In the genomic region with DNA sequence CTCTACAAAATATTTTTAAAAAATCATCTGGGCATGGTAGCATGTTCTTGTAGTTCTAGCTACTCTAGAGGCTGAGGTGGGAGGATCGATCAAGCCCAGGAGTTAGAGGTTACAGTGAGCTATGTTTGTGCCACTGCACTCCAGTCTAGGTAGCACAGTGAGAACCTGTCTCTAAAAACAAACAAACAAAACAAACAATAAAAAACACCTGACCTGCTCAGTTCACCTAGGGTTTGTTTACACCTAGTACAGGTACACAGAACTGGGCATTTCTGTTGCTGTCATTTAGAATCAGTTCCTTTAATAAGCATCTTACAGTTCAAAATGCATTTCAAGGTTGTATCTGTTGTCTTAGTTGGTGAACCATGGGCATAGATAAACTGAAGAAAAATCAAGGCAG, we compare ENCODE assay signal across 19 cellular contexts.
A peak's percentile ranks its signal among the peaks of the same experiment; 100 is the strongest.
DNase-seq lines count a peak whose midpoint lies in the region; FAIRE-seq and TF ChIP-seq lines count a peak whose summit lies in the region.
"Had no signal": no experiment of that assay in that cellular context is flagged by ENCODE, and none has a peak within 500 bp of the region (broad histone marks: within the 10 kb centered on the region; RNA-seq: fewer than 3 reads in every experiment).

No MANE protein-coding gene starts in this region.

- H3K9me3 ChIP-seq in astrocyte (ENCODE audit: insufficient read depth, low read depth, low read length) (no peaks in the 10 kb centered on the region), kidney (ENCODE audit: control insufficient read depth in 1 of 2, low read length in 2 of 2) (no peaks in the 10 kb centered on the region)
- H3K9me3 ChIP-seq: BLaER1 treated with 17β-estradiol and CSF1 and Interleukin-3, amounts not matched to agents 10 nM and 100 nM; HAP-1 had no signal

- no peak overlapping the region for H3K27ac Mint-ChIP-seq in astrocyte (ENCODE audit: unreplicated experiment)
- peak overlapping the region; percentile 83 for H3K27ac Mint-ChIP-seq in osteocyte (ENCODE audit: unreplicated experiment)
- H3K27ac Mint-ChIP-seq: CD4-positive, alpha-beta T cell had no signal

- H3K36me3 Mint-ChIP-seq in astrocyte (ENCODE audit: low read depth, unreplicated experiment) (peaks cover 2% of the 10 kb centered on the region), osteocyte (ENCODE audit: unreplicated experiment) (peaks cover 2% of the 10 kb centered on the region)

- H3K9ac ChIP-seq in astrocyte (ENCODE audit: low read length) (no peak overlapping the region), kidney (ENCODE audit: low read length in 2 of 2) (no peak overlapping the region)
- H3K9ac ChIP-seq: BLaER1 treated with 17β-estradiol and CSF1 and Interleukin-3, amounts not matched to agents 10 nM and 100 nM had no signal

- no peak for TF ChIP-seq CTCF in C4-2B (conservative IDR thresholded peaks at IDR 0.05)
- no peak for TF ChIP-seq CTCF in astrocyte (IDR thresholded peaks at IDR 0.05; ENCODE audit: insufficient read depth, low read depth, low read length)
- TF ChIP-seq CTCF in osteocyte (IDR thresholded peaks at IDR 0.05), result no peak
- no peak for TF ChIP-seq CTCF in kidney (IDR thresholded peaks at IDR 0.05; ENCODE audit: borderline replicate concordance, extremely low read depth, insufficient read depth)

- no peaks in the 10 kb centered on the region for H3K79me2 ChIP-seq in astrocyte (ENCODE audit: insufficient read depth, low read length)

- no peak for FAIRE-seq in astrocyte (lab: Jason Lieb, UNC)
- no peak for FAIRE-seq in kidney (lab: Jason Lieb, UNC)
- FAIRE-seq: GM12892, HepG2, HTR-8/SVneo had no signal

- H3K9me3 Mint-ChIP-seq in astrocyte (ENCODE audit: unreplicated experiment), result no peaks in the 10 kb centered on the region
- peaks cover 6% of the 10 kb centered on the region for H3K9me3 Mint-ChIP-seq in osteocyte (ENCODE audit: unreplicated experiment)
- H3K9me3 Mint-ChIP-seq: CD4-positive, alpha-beta T cell had no signal

- H3K36me3 ChIP-seq in astrocyte (ENCODE audit: insufficient read depth, low read length) (no peaks in the 10 kb centered on the region), kidney (ENCODE audit: control insufficient read depth in 1 of 2, insufficient read depth in 2 of 2, low read length in 2 of 2) (no peaks in the 10 kb centered on the region)
- H3K36me3 ChIP-seq: BLaER1 treated with 17β-estradiol and CSF1 and Interleukin-3, amounts not matched to agents 10 nM and 100 nM; HAP-1 had no signal

- peak overlapping the region; percentile 4; the same call in 1 of the 2 replicates for H3K27ac ChIP-seq in C4-2B
- H3K27ac ChIP-seq in astrocyte (ENCODE audit: low read depth, low read length), result no peak overlapping the region
- H3K27ac ChIP-seq in kidney (ENCODE audit: low read depth in 2 of 2, low read length in 2 of 2), result no peak overlapping the region
- H3K27ac ChIP-seq: BLaER1 treated with 17β-estradiol and CSF1 and Interleukin-3, amounts not matched to agents 10 nM and 100 nM had no signal

- H4K20me1 ChIP-seq in astrocyte (ENCODE audit: insufficient read depth, low read length), result no peaks in the 10 kb centered on the region
- H4K20me1 ChIP-seq: BLaER1 treated with 17β-estradiol and CSF1 and Interleukin-3, amounts not matched to agents 10 nM and 100 nM had no signal

- no peak overlapping the region for H2AFZ ChIP-seq in astrocyte (ENCODE audit: low read depth, low read length)

- DNase-seq in DMS53 (lab: John Stamatoyannopoulos, UW) (peak; percentile 58), DMS53 treated with DMSO at 0.1 percent for 48 hours (lab: John Stamatoyannopoulos, UW; ENCODE audit: unreplicated experiment) (no peak), astrocyte (ENCODE audit: low read depth) (no peak), osteocyte (ENCODE audit: extremely low spot score, unreplicated experiment) (no peak), COLO829 (ENCODE audit: low spot score) (no peak), NCI-H2029 (lab: John Stamatoyannopoulos, UW) (no peak), kidney (no peak)
- DNase-seq: 8988T; ACHN; CD4-positive, alpha-beta T cell; DND-41; GDM1; GOT3 had no signal

- H3K4me3 ChIP-seq in astrocyte (ENCODE audit: insufficient read depth, low read depth, low read length) (no peak overlapping the region), kidney (ENCODE audit: low read length in 2 of 2) (no peak overlapping the region)
- H3K4me3 ChIP-seq: BLaER1 treated with 17β-estradiol and CSF1 and Interleukin-3, amounts not matched to agents 10 nM and 100 nM; HAP-1 had no signal

- peak overlapping the region; percentile 35 for H3K4me2 ChIP-seq in astrocyte (ENCODE audit: low read length)
- H3K4me2 ChIP-seq: BLaER1 treated with 17β-estradiol and CSF1 and Interleukin-3, amounts not matched to agents 10 nM and 100 nM had no signal

- H3K4me1 ChIP-seq in astrocyte (ENCODE audit: insufficient read depth, low read length) (peaks cover 14% of the 10 kb centered on the region), kidney (ENCODE audit: control insufficient read depth in 1 of 2, insufficient read depth in 1 of 2, low read depth in 1 of 2, low read length in 2 of 2) (no peaks in the 10 kb centered on the region)
- H3K4me1 ChIP-seq: BLaER1 treated with 17β-estradiol and CSF1 and Interleukin-3, amounts not matched to agents 10 nM and 100 nM; HAP-1 had no signal

- H3K27me3 ChIP-seq in astrocyte (ENCODE audit: insufficient read depth, low read length), result no peaks in the 10 kb centered on the region
- H3K27me3 ChIP-seq: BLaER1 treated with 17β-estradiol and CSF1 and Interleukin-3, amounts not matched to agents 10 nM and 100 nM had no signal

- no peaks in the 10 kb centered on the region for H3K27me3 Mint-ChIP-seq in astrocyte (ENCODE audit: low read depth, unreplicated experiment)
- no peaks in the 10 kb centered on the region for H3K27me3 Mint-ChIP-seq in osteocyte (ENCODE audit: unreplicated experiment)

- intact Hi-C loops in kidney (cut with DNase I), result no loop called here

- no peak overlapping the region for H3K4me3 Mint-ChIP-seq in astrocyte (ENCODE audit: unreplicated experiment)
- H3K4me3 Mint-ChIP-seq in osteocyte (ENCODE audit: unreplicated experiment), result no peak overlapping the region
- H3K4me3 Mint-ChIP-seq: CD4-positive, alpha-beta T cell had no signal

- H3K4me1 Mint-ChIP-seq in astrocyte (ENCODE audit: low read depth, unreplicated experiment) (peaks cover 8% of the 10 kb centered on the region), osteocyte (ENCODE audit: unreplicated experiment) (peaks cover 40% of the 10 kb centered on the region)
